In genomic region chr6:143543435-143543834, GRCh38 we compare ENCODE assay signal across 17 cellular contexts. TPM values are rescaled to one million over a fixed set of nuclear protein-coding genes. Genes with fewer than 3 reads are reported as not detected.
DNase-seq lines count a peak whose midpoint lies in the region; ATAC-seq lines count a peak whose summit lies in the region.
"Had no signal": no experiment of that assay in that cellular context is flagged by ENCODE, and none has a peak within 500 bp of the region (broad histone marks: within the 10 kb centered on the region; RNA-seq: fewer than 3 reads in every experiment).

No MANE protein-coding gene starts in this region.

- peak overlapping the region; percentile 4 for H3K27ac Mint-ChIP-seq in activated CD8-positive, alpha-beta memory T cell treated with anti-CD3 and anti-CD28 coated beads, Interleukin-2, amount 10 ng/mL, durations not matched to agents 7 days and 5 days
- H3K27ac Mint-ChIP-seq in activated CD4-positive, alpha-beta memory T cell treated with anti-CD3 and anti-CD28 coated beads, Interleukin-2, amount 10 ng/mL, durations not matched to agents 7 days and 5 days, result peak overlapping the region; percentile 78
- peak overlapping the region; percentile 35 for H3K27ac Mint-ChIP-seq in stimulated activated effector memory CD8-positive, alpha-beta T cell treated with anti-CD3 and anti-CD28 coated beads, Interleukin-12 subunit alpha, Interleukin-12 subunit beta, amount 100 ng/mL, for 72 hours

- H3K27me3 Mint-ChIP-seq in activated CD8-positive, alpha-beta memory T cell treated with anti-CD3 and anti-CD28 coated beads, Interleukin-2, amount 10 ng/mL, durations not matched to agents 7 days and 5 days, result no peaks in the 10 kb centered on the region
- no peaks in the 10 kb centered on the region for H3K27me3 Mint-ChIP-seq in activated CD4-positive, alpha-beta memory T cell treated with anti-CD3 and anti-CD28 coated beads, Interleukin-2, amount 10 ng/mL, durations not matched to agents 7 days and 5 days

- peaks cover 3% of the 10 kb centered on the region for H3K36me3 Mint-ChIP-seq in activated CD8-positive, alpha-beta memory T cell treated with anti-CD3 and anti-CD28 coated beads, Interleukin-2, amount 10 ng/mL, durations not matched to agents 7 days and 5 days
- peaks cover 10% of the 10 kb centered on the region for H3K36me3 Mint-ChIP-seq in activated CD4-positive, alpha-beta memory T cell treated with anti-CD3 and anti-CD28 coated beads, Interleukin-2, amount 10 ng/mL, durations not matched to agents 7 days and 5 days (ENCODE audit: low read depth)
- no peaks in the 10 kb centered on the region for H3K36me3 Mint-ChIP-seq in stimulated activated effector memory CD8-positive, alpha-beta T cell treated with anti-CD3 and anti-CD28 coated beads, Interleukin-12 subunit alpha, Interleukin-12 subunit beta, amount 100 ng/mL, for 72 hours
- H3K36me3 Mint-ChIP-seq: brain had no signal

- H3K9me3 Mint-ChIP-seq in activated CD8-positive, alpha-beta memory T cell treated with anti-CD3 and anti-CD28 coated beads, Interleukin-2, amount 10 ng/mL, durations not matched to agents 7 days and 5 days (ENCODE audit: low read depth), result no peaks in the 10 kb centered on the region
- H3K9me3 Mint-ChIP-seq in activated CD4-positive, alpha-beta memory T cell treated with anti-CD3 and anti-CD28 coated beads, Interleukin-2, amount 10 ng/mL, durations not matched to agents 7 days and 5 days, result no peaks in the 10 kb centered on the region
- H3K9me3 Mint-ChIP-seq in stimulated activated effector memory CD8-positive, alpha-beta T cell treated with anti-CD3 and anti-CD28 coated beads, Interleukin-12 subunit alpha, Interleukin-12 subunit beta, amount 100 ng/mL, for 72 hours, result no peaks in the 10 kb centered on the region
- H3K9me3 Mint-ChIP-seq: brain had no signal

- H3K4me1 Mint-ChIP-seq in activated CD8-positive, alpha-beta memory T cell treated with anti-CD3 and anti-CD28 coated beads, Interleukin-2, amount 10 ng/mL, durations not matched to agents 7 days and 5 days, result peaks cover 64% of the 10 kb centered on the region
- peaks cover 90% of the 10 kb centered on the region for H3K4me1 Mint-ChIP-seq in activated CD4-positive, alpha-beta memory T cell treated with anti-CD3 and anti-CD28 coated beads, Interleukin-2, amount 10 ng/mL, durations not matched to agents 7 days and 5 days
- H3K4me1 Mint-ChIP-seq in stimulated activated effector memory CD8-positive, alpha-beta T cell treated with anti-CD3 and anti-CD28 coated beads, Interleukin-12 subunit alpha, Interleukin-12 subunit beta, amount 100 ng/mL, for 72 hours, result peaks cover 70% of the 10 kb centered on the region

- no peak for ATAC-seq in activated CD8-positive, alpha-beta memory T cell treated with anti-CD3 and anti-CD28 coated beads, Interleukin-2, amount 10 ng/mL, durations not matched to agents 7 days and 5 days
- ATAC-seq in HG03342 (IDR thresholded peaks at IDR 0.05; ENCODE audit: unreplicated experiment), result peak; percentile 45
- no peak for ATAC-seq in stimulated activated effector memory CD8-positive, alpha-beta T cell treated with anti-CD3 and anti-CD28 coated beads, Interleukin-12 subunit alpha, Interleukin-12 subunit beta, amount 100 ng/mL, for 72 hours
- ATAC-seq in GM18867 (IDR thresholded peaks at IDR 0.05; ENCODE audit: unreplicated experiment), result no peak
- ATAC-seq: psoas muscle had no signal

- no peak for DNase-seq in activated CD8-positive, alpha-beta memory T cell treated with anti-CD3 and anti-CD28 coated beads, Interleukin-2, amount 10 ng/mL, durations not matched to agents 7 days and 5 days
- no peak for DNase-seq in activated CD8-positive, alpha-beta memory T cell treated with anti-CD3 and anti-CD28 coated beads, Interleukin-2, amount 50 U/mL, for 4 hours
- DNase-seq in activated CD4-positive, alpha-beta memory T cell treated with anti-CD3 and anti-CD28 coated beads, Interleukin-2, amount 10 ng/mL, durations not matched to agents 7 days and 5 days, result no peak
- DNase-seq in stimulated activated effector memory CD8-positive, alpha-beta T cell treated with anti-CD3 and anti-CD28 coated beads, Interleukin-12 subunit alpha, Interleukin-12 subunit beta, amount 100 ng/mL, for 72 hours (ENCODE audit: low spot score in 2 of 2), result no peak
- DNase-seq in activated CD8-positive, alpha-beta memory T cell treated with anti-CD3 and anti-CD28 coated beads for 24 hours, result no peak
- no peak for DNase-seq in AG08395 (ENCODE audit: low spot score)
- DNase-seq: activated CD4-positive, CD25-positive, alpha-beta regulatory T cell; activated effector memory CD4-positive, alpha-beta T cell treated with anti-CD3 and anti-CD28 coated beads, Interleukin-2, amount 50 U/mL, for 16 hours; DMS79 treated with DMSO at 0.1 percent for 48 hours; islet precursor cell; NCI-H1930; NCI-H82; psoas muscle; stimulated activated CD4-positive, alpha-beta T cell treated with anti-CD3 and anti-CD28 coated beads, Interleukin-15, amount 100 ng/mL, for 24 hours had no signal

- CTCF ChIA-PET in activated CD8-positive, alpha-beta memory T cell treated with anti-CD3 and anti-CD28 coated beads, Interleukin-2, amount 10 ng/mL, durations not matched to agents 7 days and 5 days (lab: Charles Lee), result interaction anchor here (1.0 kb wide), 1 partner anchor 32 kb away, joined by 3 read pairs; no protein-coding TSS in a partner anchor
- CTCF ChIA-PET in activated CD4-positive, alpha-beta memory T cell treated with anti-CD3 and anti-CD28 coated beads, Interleukin-2, amount 10 ng/mL, durations not matched to agents 7 days and 5 days (lab: Charles Lee), result interaction anchor here (1.1 to 1.2 kb wide), 2 partner anchors 30 to 32 kb away, joined by 6 read pairs; no protein-coding TSS in a partner anchor

- no peak overlapping the region for H3K4me3 Mint-ChIP-seq in activated CD8-positive, alpha-beta memory T cell treated with anti-CD3 and anti-CD28 coated beads, Interleukin-2, amount 10 ng/mL, durations not matched to agents 7 days and 5 days
- H3K4me3 Mint-ChIP-seq in activated CD4-positive, alpha-beta memory T cell treated with anti-CD3 and anti-CD28 coated beads, Interleukin-2, amount 10 ng/mL, durations not matched to agents 7 days and 5 days, result no peak overlapping the region
- H3K4me3 Mint-ChIP-seq in stimulated activated effector memory CD8-positive, alpha-beta T cell treated with anti-CD3 and anti-CD28 coated beads, Interleukin-12 subunit alpha, Interleukin-12 subunit beta, amount 100 ng/mL, for 72 hours, result peak overlapping the region; percentile 2
- H3K4me3 Mint-ChIP-seq: brain had no signal

- POLR2A ChIA-PET in activated CD4-positive, alpha-beta memory T cell treated with anti-CD3 and anti-CD28 coated beads, Interleukin-2, amount 10 ng/mL, durations not matched to agents 7 days and 5 days (lab: Charles Lee), result interaction anchor here (0.9 to 1.6 kb wide), 6 partner anchors 10 to 522 kb away, joined by 3 to 5 read pairs (median 4); partner anchors contain the start of genes ADAT2, FUCA2 and PEX3

RNA-seq across cellular contexts. Expression of gene FUCA2, which starts 31.9 kb away (rescaled TPM):
- total RNA-seq in activated CD8-positive, alpha-beta memory T cell treated with anti-CD3 and anti-CD28 coated beads, Interleukin-2, amount 10 ng/mL, durations not matched to agents 7 days and 5 days, result 10 to 100 TPM; 20.2 to 23.7 TPM
- 10 to 100 TPM; 22.1 to 23.1 TPM for total RNA-seq in activated CD4-positive, alpha-beta memory T cell treated with anti-CD3 and anti-CD28 coated beads, Interleukin-2, amount 10 ng/mL, durations not matched to agents 7 days and 5 days

Comparison
In these comparisons a context has a peak if more than half of its experiments do, and no peak if none do; other contexts are left out.
1. H3K27ac Mint-ChIP-seq: peak in every context shown above with its lines; median percentile 78 in activated CD4-positive, alpha-beta memory T cell treated with anti-CD3 and anti-CD28 coated beads, Interleukin-2, amount 10 ng/mL, durations not matched to agents 7 days and 5 days; 35 in stimulated activated effector memory CD8-positive, alpha-beta T cell treated with anti-CD3 and anti-CD28 coated beads, Interleukin-12 subunit alpha, Interleukin-12 subunit beta, amount 100 ng/mL, for 72 hours; 4 in activated CD8-positive, alpha-beta memory T cell treated with anti-CD3 and anti-CD28 coated beads, Interleukin-2, amount 10 ng/mL, durations not matched to agents 7 days and 5 days.